Comparison of ENCODE assay signal across 1 cellular context in the genomic region with DNA sequence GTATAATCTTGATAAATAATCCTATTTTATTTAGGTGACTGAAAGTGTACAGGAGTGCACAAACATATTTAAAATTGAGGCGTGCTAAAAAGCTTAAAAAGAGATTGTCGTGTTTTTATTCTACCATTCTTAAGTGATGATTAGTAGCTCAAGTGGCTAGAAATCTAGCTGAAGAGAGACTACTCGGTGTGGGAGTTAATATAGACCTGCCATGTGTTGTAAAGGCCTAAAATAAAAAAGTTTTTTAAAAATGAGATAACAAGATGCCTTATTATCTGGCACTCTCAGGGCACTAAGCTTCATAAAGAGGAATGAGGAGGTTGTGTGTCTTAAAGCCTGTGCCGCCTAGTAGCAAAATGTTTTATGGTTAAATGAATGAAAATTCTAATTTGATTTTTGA.
A peak's percentile ranks its signal among the peaks of the same experiment; 100 is the strongest.
TF ChIP-seq lines count a peak whose summit lies in the region.

No MANE protein-coding gene starts in this region.

TF ChIP-seq in K562, 482 proteins besides CTCF, POLR2A, EP300 and RAD21 (continued from another document):
- TF ChIP-seq, protein P1, sequence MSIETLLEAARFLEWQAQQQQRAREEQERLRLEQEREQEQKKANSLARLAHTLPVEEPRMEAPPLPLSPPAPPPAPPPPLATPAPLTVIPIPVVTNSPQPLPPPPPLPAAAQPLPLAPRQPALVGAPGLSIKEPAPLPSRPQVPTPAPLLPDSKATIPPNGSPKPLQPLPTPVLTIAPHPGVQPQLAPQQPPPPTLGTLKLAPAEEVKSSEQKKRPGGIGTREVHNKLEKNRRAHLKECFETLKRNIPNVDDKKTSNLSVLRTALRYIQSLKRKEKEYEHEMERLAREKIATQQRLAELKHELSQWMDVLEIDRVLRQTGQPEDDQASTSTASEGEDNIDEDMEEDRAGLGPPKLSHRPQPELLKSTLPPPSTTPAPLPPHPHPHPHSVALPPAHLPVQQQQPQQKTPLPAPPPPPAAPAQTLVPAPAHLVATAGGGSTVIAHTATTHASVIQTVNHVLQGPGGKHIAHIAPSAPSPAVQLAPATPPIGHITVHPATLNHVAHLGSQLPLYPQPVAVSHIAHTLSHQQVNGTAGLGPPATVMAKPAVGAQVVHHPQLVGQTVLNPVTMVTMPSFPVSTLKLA (conservative IDR thresholded peaks at IDR 0.05): peak in 1 of 2 experiments; percentile 22; a peak in 1 of 4 replicates
